ENCODE assay signal across 18 cellular contexts in the genomic region with DNA sequence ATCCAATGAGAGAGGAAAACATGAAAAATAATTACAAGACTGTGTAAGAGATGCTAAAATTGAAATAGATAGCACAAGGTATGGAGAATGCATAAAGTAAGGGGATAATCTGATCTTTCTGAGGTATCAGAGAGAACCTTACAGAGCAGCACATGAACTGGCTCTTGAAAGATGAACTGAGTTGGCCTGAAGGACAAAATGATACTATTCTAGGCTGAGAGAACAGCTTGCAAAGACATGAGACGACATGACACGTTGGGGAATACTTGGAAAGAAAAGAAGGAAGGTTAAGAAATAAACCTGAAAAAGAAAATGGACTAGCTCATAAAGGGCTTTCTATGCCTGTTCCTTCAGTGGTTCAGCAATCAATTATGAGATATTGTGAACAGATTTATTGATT.
DNase-seq lines count a peak whose midpoint lies in the region; ATAC-seq lines count a peak whose summit lies in the region.
"Had no signal": no experiment of that assay in that cellular context is flagged by ENCODE, and none has a peak within 500 bp of the region (broad histone marks: within the 10 kb centered on the region; RNA-seq: fewer than 3 reads in every experiment).

No MANE protein-coding gene starts in this region.

- H3K4me2 ChIP-seq in Karpas-422 (ENCODE audit: low read depth, low read length, poor library complexity, severe bottlenecking): peak overlapping the region; percentile 6

- H4K20me1 ChIP-seq in Karpas-422 (ENCODE audit: insufficient read depth, low read depth, low read length): no peaks in the 10 kb centered on the region

- no peaks in the 10 kb centered on the region for H3K9me3 ChIP-seq in Karpas-422 (ENCODE audit: low read length)
- H3K9me3 ChIP-seq: Caco-2, HAP-1 had no signal

- no peak overlapping the region for H3K4me3 ChIP-seq in Karpas-422 (ENCODE audit: low read length)
- H3K4me3 ChIP-seq: HAP-1 had no signal

- H3K27me3 ChIP-seq in Karpas-422 (ENCODE audit: low read length): no peaks in the 10 kb centered on the region

- ATAC-seq in GM18511 (IDR thresholded peaks at IDR 0.05; ENCODE audit: unreplicated experiment) (peak; percentile 16), GM21390 (IDR thresholded peaks at IDR 0.05; ENCODE audit: unreplicated experiment) (peak; percentile 16), HG03354 (IDR thresholded peaks at IDR 0.05; ENCODE audit: poor library complexity, severe bottlenecking, unreplicated experiment) (no peak)

- DNase-seq in Karpas-422 (no peak), pons (ENCODE audit: low spot score) (peak; percentile 6), COR-L47 (lab: John Stamatoyannopoulos, UW) (no peak), NCI-H1048 (lab: John Stamatoyannopoulos, UW) (no peak), NCI-H1694 treated with DMSO at 0.1 percent for 48 hours (lab: John Stamatoyannopoulos, UW) (no peak)
- DNase-seq: C1 segment of cervical spinal cord; Caco-2; CD4-positive, alpha-beta memory T cell; DMS153; DMS79; EL; GDM1; GOT3; HFFc6 had no signal

- 0 out of 2 replicates have a peak, but pooled peaks cover 3% of the 10 kb centered on the region for H3K36me3 ChIP-seq in Karpas-422 (ENCODE audit: insufficient read depth, low read length)
- H3K36me3 ChIP-seq: HAP-1 had no signal

- peaks cover 4% of the 10 kb centered on the region; the same call in 1 of the 2 replicates for H3K9me2 ChIP-seq in Karpas-422 (replicated peaks; ENCODE audit: insufficient read depth, low read length)

- no peaks in the 10 kb centered on the region for H3K79me2 ChIP-seq in Karpas-422 (ENCODE audit: low read length)

- no peak overlapping the region for H3K9ac ChIP-seq in Karpas-422 (ENCODE audit: low read length)

- H3K27ac ChIP-seq in Karpas-422 (ENCODE audit: low read length): peak overlapping the region; percentile 48

- no peak overlapping the region for H2AFZ ChIP-seq in Karpas-422 (ENCODE audit: low read length)

- H3K4me1 ChIP-seq in Karpas-422 (ENCODE audit: low read length): peaks cover 31% of the 10 kb centered on the region
- H3K4me1 ChIP-seq: Caco-2 had no signal
